Comparison of ENCODE assay signal across 14 cellular contexts in genomic region chr17:82583720-82584234, GRCh38.
DNase-seq lines count a peak whose midpoint lies in the region; ATAC-seq and TF ChIP-seq lines count a peak whose summit lies in the region.
"Had no signal": no experiment of that assay in that cellular context is flagged by ENCODE, and none has a peak within 500 bp of the region (broad histone marks: within the 10 kb centered on the region; RNA-seq: fewer than 3 reads in every experiment).

No MANE protein-coding gene starts in this region.

- no peak overlapping the region for H3K4me3 Mint-ChIP-seq in memory B cell
- H3K4me3 Mint-ChIP-seq: CD14-positive monocyte had no signal

- H3K36me3 ChIP-seq in H7 (replicated peaks; ENCODE audit: control insufficient read depth, insufficient read depth, low read length) (peaks cover 25% of the 10 kb centered on the region), tibial artery (peaks cover 35 to 74% (median 45%) of the 10 kb centered on the region in 3 donors)

- peaks cover 14% of the 10 kb centered on the region for H3K36me3 Mint-ChIP-seq in memory B cell

- H3K27me3 Mint-ChIP-seq in memory B cell, result no peaks in the 10 kb centered on the region

- DNase-seq in CD1c-positive myeloid dendritic cell (ENCODE audit: extremely low spot score), result peak; percentile 81
- DNase-seq in H7, result peak; percentile 53
- DNase-seq in activated gamma-delta T cell treated with anti-CD3 and anti-CD28 coated beads, Interleukin-2, amount 50 U/mL, for 16 hours (ENCODE audit: low read depth), result peak; percentile 39
- DNase-seq in memory B cell (ENCODE audit: low spot score in 2 of 2), result no peak
- no peak for DNase-seq in tibial artery
- no peak for DNase-seq in SIG-M5 (lab: John Stamatoyannopoulos, UW)
- DNase-seq: IMR-90, NCI-H2029 treated with DMSO at 0.1 percent for 48 hours, SHP77 treated with DMSO at 0.1 percent for 48 hours, substantia nigra had no signal

- intact Hi-C loops in tibial artery (cut with DNase I; ENCODE audit: low total_unique reads), result no loop called here

- no peaks in the 10 kb centered on the region for H3K9me3 Mint-ChIP-seq in memory B cell
- H3K9me3 Mint-ChIP-seq: CD14-positive monocyte had no signal

- H3K27ac Mint-ChIP-seq in memory B cell, result no peak overlapping the region

- no peaks in the 10 kb centered on the region for H3K4me1 ChIP-seq in tibial artery

- H3K4me1 Mint-ChIP-seq in memory B cell, result peaks cover 7% of the 10 kb centered on the region

- no peaks in the 10 kb centered on the region for H3K9me3 ChIP-seq in tibial artery

- TF ChIP-seq CTCF in tibial artery (IDR thresholded peaks at IDR 0.05), result no peak

- H3K27me3 ChIP-seq in H7 (ENCODE audit: control insufficient read depth, insufficient read depth, low read length) (no peaks in the 10 kb centered on the region), tibial artery (no peaks in the 10 kb centered on the region)

- ATAC-seq in memory B cell (ENCODE audit: low read depth) (peak; percentile 64), GM21390 (IDR thresholded peaks at IDR 0.05; ENCODE audit: unreplicated experiment) (no peak), HG02884 (IDR thresholded peaks at IDR 0.05; ENCODE audit: unreplicated experiment) (no peak)

- H3K4me3 ChIP-seq in H7 (ENCODE audit: insufficient read depth, low read depth, low read length), result no peak overlapping the region
- H3K4me3 ChIP-seq in tibial artery, result no peak overlapping the region
- H3K4me3 ChIP-seq: coronary artery had no signal

- H3K27ac ChIP-seq in tibial artery, result no peak overlapping the region
- H3K27ac ChIP-seq: coronary artery had no signal

Comparison
In these comparisons a context has a peak if more than half of its experiments do, and no peak if none do; other contexts are left out.
1. DNase-seq: peak in CD1c-positive myeloid dendritic cell (single experiment), H7 (single experiment) and activated gamma-delta T cell treated with anti-CD3 and anti-CD28 coated beads, Interleukin-2, amount 50 U/mL, for 16 hours (single experiment); none in memory B cell (0 of 2), tibial artery (0 of 2) and SIG-M5 (single experiment).